2 cellular contexts compared by ENCODE assay signal in the genomic region with DNA sequence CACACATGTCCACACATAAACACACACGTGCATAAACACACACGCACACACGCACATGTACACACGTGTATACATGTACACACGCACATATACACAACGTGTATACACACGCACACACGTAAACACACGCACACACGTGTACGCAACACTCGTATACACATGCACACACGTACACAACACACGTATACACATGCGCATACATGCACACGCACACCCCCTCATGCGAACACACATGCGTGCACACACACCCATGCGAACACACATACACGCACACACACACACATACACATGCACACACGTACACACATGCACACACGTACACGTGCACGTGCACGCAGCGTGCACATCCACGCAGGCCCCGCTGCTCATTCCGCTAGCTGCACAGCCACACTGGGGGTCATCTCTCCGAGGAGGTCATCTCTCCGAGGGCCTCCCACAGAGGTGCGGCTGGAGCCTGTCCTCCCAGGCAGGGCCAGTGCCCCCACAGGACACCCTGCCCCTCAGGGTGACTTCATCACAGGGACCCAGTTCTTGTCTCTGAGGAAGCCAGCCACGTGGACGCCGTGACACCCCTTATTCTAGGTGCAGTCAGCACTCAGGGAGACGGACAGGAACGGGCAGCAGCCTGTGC.
TF ChIP-seq lines count a peak whose summit lies in the region.

No MANE protein-coding gene starts in this region.

TF ChIP-seq in IMR-90, 13 proteins besides CTCF, POLR2A, EP300 and RAD21:
- TF ChIP-seq MAFK (IDR thresholded peaks at IDR 0.05; ENCODE audit: low read depth, low read length) (no peak), MAZ (IDR thresholded peaks at IDR 0.05; ENCODE audit: borderline replicate concordance, low read depth, low read length) (no peak), CEBPB (IDR thresholded peaks at IDR 0.05; ENCODE audit: low read depth, low read length) (no peak), BHLHE40 (IDR thresholded peaks at IDR 0.05; ENCODE audit: low read depth, low read length) (no peak), NFE2L2 (IDR thresholded peaks at IDR 0.05; ENCODE audit: low read depth, low read length) (no peak)
- TF ChIP-seq, protein P1, sequence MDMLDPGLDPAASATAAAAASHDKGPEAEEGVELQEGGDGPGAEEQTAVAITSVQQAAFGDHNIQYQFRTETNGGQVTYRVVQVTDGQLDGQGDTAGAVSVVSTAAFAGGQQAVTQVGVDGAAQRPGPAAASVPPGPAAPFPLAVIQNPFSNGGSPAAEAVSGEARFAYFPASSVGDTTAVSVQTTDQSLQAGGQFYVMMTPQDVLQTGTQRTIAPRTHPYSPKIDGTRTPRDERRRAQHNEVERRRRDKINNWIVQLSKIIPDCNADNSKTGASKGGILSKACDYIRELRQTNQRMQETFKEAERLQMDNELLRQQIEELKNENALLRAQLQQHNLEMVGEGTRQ (IDR thresholded peaks at IDR 0.05; ENCODE audit: low read depth, low read length): no peak

TF ChIP-seq in SK-N-SH, 30 proteins besides CTCF, POLR2A, EP300 and RAD21:
- TF ChIP-seq TAF1 (IDR thresholded peaks at IDR 0.05; ENCODE audit: borderline replicate concordance, low read depth, low read length) (no peak), JUND (IDR thresholded peaks at IDR 0.05) (no peak), YY1 (IDR thresholded peaks at IDR 0.05; ENCODE audit: low read depth) (no peak), NRF1 (IDR thresholded peaks at IDR 0.05; ENCODE audit: low read depth, low read length) (no peak), TEAD4 (IDR thresholded peaks at IDR 0.05; ENCODE audit: borderline replicate concordance, insufficient read depth) (no peak), GABPA (IDR thresholded peaks at IDR 0.05; ENCODE audit: low read depth) (no peak), SMC3 (IDR thresholded peaks at IDR 0.05; ENCODE audit: low read depth, low read length) (no peak), RXRA (IDR thresholded peaks at IDR 0.05; ENCODE audit: borderline replicate concordance, low read depth) (no peak), FOXJ3 (CRISPR knock-in tag; IDR thresholded peaks at IDR 0.05) (no peak), EZH2phosphoT487 (IDR thresholded peaks at IDR 0.05; ENCODE audit: borderline replicate concordance, low read depth) (no peak), MEF2A (IDR thresholded peaks at IDR 0.05; ENCODE audit: borderline replicate concordance, low read depth) (no peak), NFIC (IDR thresholded peaks at IDR 0.05; ENCODE audit: borderline replicate concordance) (no peak), RFX5 (IDR thresholded peaks at IDR 0.05; ENCODE audit: low read length) (no peak), MXI1 (IDR thresholded peaks at IDR 0.05; ENCODE audit: low read depth, low read length) (no peak), CHD2 (IDR thresholded peaks at IDR 0.05; ENCODE audit: low read length, partially characterized antibody) (no peak), ELF1 (IDR thresholded peaks at IDR 0.05) (no peak), MAX (IDR thresholded peaks at IDR 0.05; ENCODE audit: low read depth) (no peak)
- TF ChIP-seq, protein P2, sequence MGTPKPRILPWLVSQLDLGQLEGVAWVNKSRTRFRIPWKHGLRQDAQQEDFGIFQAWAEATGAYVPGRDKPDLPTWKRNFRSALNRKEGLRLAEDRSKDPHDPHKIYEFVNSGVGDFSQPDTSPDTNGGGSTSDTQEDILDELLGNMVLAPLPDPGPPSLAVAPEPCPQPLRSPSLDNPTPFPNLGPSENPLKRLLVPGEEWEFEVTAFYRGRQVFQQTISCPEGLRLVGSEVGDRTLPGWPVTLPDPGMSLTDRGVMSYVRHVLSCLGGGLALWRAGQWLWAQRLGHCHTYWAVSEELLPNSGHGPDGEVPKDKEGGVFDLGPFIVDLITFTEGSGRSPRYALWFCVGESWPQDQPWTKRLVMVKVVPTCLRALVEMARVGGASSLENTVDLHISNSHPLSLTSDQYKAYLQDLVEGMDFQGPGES (IDR thresholded peaks at IDR 0.05; ENCODE audit: low read depth, low read length): no peak
- TF ChIP-seq, protein P3, sequence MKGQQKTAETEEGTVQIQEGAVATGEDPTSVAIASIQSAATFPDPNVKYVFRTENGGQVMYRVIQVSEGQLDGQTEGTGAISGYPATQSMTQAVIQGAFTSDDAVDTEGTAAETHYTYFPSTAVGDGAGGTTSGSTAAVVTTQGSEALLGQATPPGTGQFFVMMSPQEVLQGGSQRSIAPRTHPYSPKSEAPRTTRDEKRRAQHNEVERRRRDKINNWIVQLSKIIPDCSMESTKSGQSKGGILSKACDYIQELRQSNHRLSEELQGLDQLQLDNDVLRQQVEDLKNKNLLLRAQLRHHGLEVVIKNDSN (IDR thresholded peaks at IDR 0.05; ENCODE audit: borderline replicate concordance, low read depth): no peak
TF ChIP-seq in SK-N-SH: peak in this region for 0.
